In genomic region chr6:17432356-17432755, GRCh38 we compare ENCODE assay signal across 29 cellular contexts. TPM values are rescaled to one million over a fixed set of nuclear protein-coding genes. Genes with fewer than 3 reads are reported as not detected.
A peak's percentile ranks its signal among the peaks of the same experiment; 100 is the strongest.
DNase-seq lines count a peak whose midpoint lies in the region; ATAC-seq and TF ChIP-seq lines count a peak whose summit lies in the region.
"Had no signal": no experiment of that assay in that cellular context is flagged by ENCODE, and none has a peak within 500 bp of the region (broad histone marks: within the 10 kb centered on the region; RNA-seq: fewer than 3 reads in every experiment).

No MANE protein-coding gene starts in this region.

- peak; percentile 27 for DNase-seq in DMS 273 (lab: John Stamatoyannopoulos, UW; ENCODE audit: unreplicated experiment)
- DNase-seq in DMS 273 treated with DMSO at 0.1 percent for 48 hours (lab: John Stamatoyannopoulos, UW), result no peak
- DNase-seq in WERI-Rb-1, result peak; percentile 0
- DNase-seq in fibroblast of pulmonary artery (ENCODE audit: low read depth), result peak; percentile 39
- no peak for DNase-seq in gastrocnemius medialis
- DNase-seq in activated effector memory CD4-positive, alpha-beta T cell treated with Interleukin-2 at 50 U/mL for 16 hours, result no peak
- DNase-seq in DMS53 (lab: John Stamatoyannopoulos, UW), result no peak
- DNase-seq in activated T-cell treated with anti-CD3 and anti-CD28 coated beads, Interleukin-2, amount 50 U/mL, for 1 hour, result no peak
- DNase-seq: activated CD4-positive, alpha-beta T cell treated with anti-CD3 and anti-CD28 coated beads, Interleukin-2, amount 10 ng/mL, durations not matched to agents 7 days and 5 days; AML-193; aorta; CD4-positive, alpha-beta memory T cell; dorsolateral prefrontal cortex; foreskin melanocyte; GF-D8; immature natural killer cell; KBM-7; left ventricle myocardium superior; nephron progenitor cell; sigmoid colon; stomach; trophoblast cell had no signal

- H3K27ac ChIP-seq in WERI-Rb-1 (no peak overlapping the region), gastrocnemius medialis (peak overlapping the region; percentile 96 to 98 (median 96))
- H3K27ac ChIP-seq: 22Rv1, hepatocyte, RWPE1, SK-N-MC, stomach had no signal

- TF ChIP-seq CTCF in WERI-Rb-1 (IDR thresholded peaks at IDR 0.05; ENCODE audit: low read depth, low read length) (no peak), fibroblast of pulmonary artery (IDR thresholded peaks at IDR 0.05; ENCODE audit: low read length, missing control alignments) (no peak), gastrocnemius medialis (IDR thresholded peaks at IDR 0.05 in 4 of 5, conservative IDR thresholded peaks at IDR 0.05 in 1 of 5) (no peak)

- H3K36me3 ChIP-seq in WERI-Rb-1 (peaks cover 3% of the 10 kb centered on the region; the same call in 1 of the 2 replicates), gastrocnemius medialis (peaks cover 0 to 22% of the 10 kb centered on the region in 2 donors)
- H3K36me3 ChIP-seq: stomach had no signal

- H3K4me3 ChIP-seq in WERI-Rb-1 (ENCODE audit: low read depth, low read length) (no peak overlapping the region), fibroblast of pulmonary artery (replicated peaks; ENCODE audit: low read depth, low read length) (no peak overlapping the region), gastrocnemius medialis (no peak overlapping the region)
- H3K4me3 ChIP-seq: dorsolateral prefrontal cortex, hepatocyte, sigmoid colon, SK-N-MC, stomach had no signal

- no peak for TF ChIP-seq POLR2A in gastrocnemius medialis (IDR thresholded peaks at IDR 0.05)

- peaks cover 2% of the 10 kb centered on the region for H3K9me3 ChIP-seq in WERI-Rb-1 (ENCODE audit: severe bottlenecking)
- H3K9me3 ChIP-seq in gastrocnemius medialis, result no peaks in the 10 kb centered on the region
- H3K9me3 ChIP-seq: sigmoid colon, stomach had no signal

- no peaks in the 10 kb centered on the region for H3K27me3 ChIP-seq in WERI-Rb-1 (ENCODE audit: insufficient read depth, low read depth, severe bottlenecking)
- H3K27me3 ChIP-seq in gastrocnemius medialis, result no peaks in the 10 kb centered on the region
- H3K27me3 ChIP-seq: dorsolateral prefrontal cortex, hepatocyte, sigmoid colon, stomach had no signal

- intact Hi-C loops in gastrocnemius medialis (cut with DNase I; ENCODE audit: low total_unique reads), result no loop called here

- peaks cover 40 to 48% of the 10 kb centered on the region in 2 donors for H3K4me1 ChIP-seq in gastrocnemius medialis

- in situ Hi-C loops in gastrocnemius medialis (cut with MboI; ENCODE audit: low sequenced_read_pairs in 4 of 4), result no loop called here

- no peak for ATAC-seq in gastrocnemius medialis
- ATAC-seq: activated naive CD4-positive, alpha-beta T cell treated with anti-CD3 and anti-CD28 coated beads, Interleukin-2, amount 50 U/mL, for 72 hours; activated T-helper 17 cell treated with anti-CD3 and anti-CD28 coated beads, Interleukin-2, amount 50 U/mL, for 72 hours had no signal

RNA-seq across cellular contexts. Expression of gene CAP2, which starts 39.0 kb away (rescaled TPM):
- total RNA-seq in gastrocnemius medialis, result 100 to 1,000 TPM; 208 to 439 (median 295) TPM
- total RNA-seq: activated CD4-positive, alpha-beta T cell treated with anti-CD3 and anti-CD28 coated beads, Interleukin-2, amount 10 ng/mL, durations not matched to agents 7 days and 5 days; activated naive CD4-positive, alpha-beta T cell treated with anti-CD3 and anti-CD28 coated beads, Interleukin-2, amount 50 U/mL, for 72 hours; activated T-helper 17 cell treated with anti-CD3 and anti-CD28 coated beads, Interleukin-2, amount 50 U/mL, for 72 hours; CD4-positive, alpha-beta memory T cell; T-helper 2 cell treated with Interferon-gamma antibody and Interleukin-4, amounts not matched to agents 100 ng/mL and 5 ng/mL, for 36 hours had no signal

Comparison
In these comparisons a context has a peak if more than half of its experiments do, and no peak if none do; other contexts are left out.
1. DNase-seq: peak in DMS 273 (single experiment), WERI-Rb-1 (single experiment) and fibroblast of pulmonary artery (single experiment); none in DMS 273 treated with DMSO at 0.1 percent for 48 hours (single experiment), gastrocnemius medialis (0 of 2), activated effector memory CD4-positive, alpha-beta T cell treated with Interleukin-2 at 50 U/mL for 16 hours (single experiment), DMS53 (single experiment) and activated T-cell treated with anti-CD3 and anti-CD28 coated beads, Interleukin-2, amount 50 U/mL, for 1 hour (single experiment).